In genomic region chr14:103456167-103456835, GRCh38 we compare ENCODE assay signal across 17 cellular contexts.
DNase-seq lines count a peak whose midpoint lies in the region; ATAC-seq and TF ChIP-seq lines count a peak whose summit lies in the region.
"Had no signal": no experiment of that assay in that cellular context is flagged by ENCODE, and none has a peak within 500 bp of the region (broad histone marks: within the 10 kb centered on the region; RNA-seq: fewer than 3 reads in every experiment).

No MANE protein-coding gene starts in this region.

- peaks cover 25% of the 10 kb centered on the region for H3K4me1 Mint-ChIP-seq in activated naive CD8-positive, alpha-beta T cell (ENCODE audit: low read depth)
- H3K4me1 Mint-ChIP-seq in activated naive CD8-positive, alpha-beta T cell treated with anti-CD3 and anti-CD28 coated beads for 36 hours, result peaks cover 10% of the 10 kb centered on the region
- peaks cover 6% of the 10 kb centered on the region for H3K4me1 Mint-ChIP-seq in activated T-helper 2 cell treated with anti-CD3 and anti-CD28 coated beads, Interferon-gamma antibody, Interleukin-2, Interleukin-4, amounts not matched to agents 10 μg/mL and 5 μg/mL and 100 μg/mL, durations not matched to agents 14 hours and 24 hours and 36 hours (ENCODE audit: low read depth)

- TF ChIP-seq CTCF in upper lobe of right lung (IDR thresholded peaks at IDR 0.05), result no peak

- H3K4me1 ChIP-seq in upper lobe of right lung, result no peaks in the 10 kb centered on the region
- H3K4me1 ChIP-seq: BLaER1, prostate gland had no signal

- H3K27me3 ChIP-seq in upper lobe of right lung, result no peaks in the 10 kb centered on the region
- H3K27me3 ChIP-seq: BLaER1 had no signal

- no peaks in the 10 kb centered on the region for H3K9me3 ChIP-seq in upper lobe of right lung
- H3K9me3 ChIP-seq: BLaER1, prostate gland had no signal

- intact Hi-C loops in activated T-helper 2 cell treated with anti-CD3 and anti-CD28 coated beads, Interferon-gamma antibody, Interleukin-2, Interleukin-4, amounts not matched to agents 10 μg/mL and 5 μg/mL and 100 μg/mL, durations not matched to agents 14 hours and 24 hours and 36 hours (cut with micrococcal nuclease), result no loop called here
- intact Hi-C loops in upper lobe of right lung (cut with DNase I), result no loop called here

- no peak for DNase-seq in activated naive CD8-positive, alpha-beta T cell treated with anti-CD3 and anti-CD28 coated beads for 36 hours
- DNase-seq in activated T-helper 2 cell treated with anti-CD3 and anti-CD28 coated beads, Interferon-gamma antibody, Interleukin-2, Interleukin-4, amounts not matched to agents 10 μg/mL and 5 μg/mL and 100 μg/mL, durations not matched to agents 14 hours and 24 hours and 36 hours (ENCODE audit: low spot score), result no peak
- DNase-seq in iPS-NIHi7 (ENCODE audit: extremely low spot score) (peak; percentile 14), upper lobe of right lung (no peak), NCI-H2227 treated with DMSO at 0.1 percent for 48 hours (lab: John Stamatoyannopoulos, UW) (no peak)
- DNase-seq in NK-92 treated with Interleukin-12 subunit alpha and Interleukin-12 subunit beta, amount 100 ng/mL, for 24 hours (lab: John Stamatoyannopoulos, UW), result no peak
- no peak for DNase-seq in stimulated activated CD4-positive, alpha-beta T cell treated with anti-CD3 and anti-CD28 coated beads, Interleukin-4, amount 100 ng/mL, for 4 hours
- DNase-seq: activated CD4-positive, CD25-positive, alpha-beta regulatory T cell treated with anti-CD3 and anti-CD28 coated beads, Interleukin-2, amount 50 U/mL, for 72 hours; activated naive CD4-positive, alpha-beta T cell treated with anti-CD3 and anti-CD28 coated beads, Interleukin-2, amount 50 U/mL, for 16 hours; effector CD4-positive, alpha-beta T cell; MV-4-11; stimulated activated CD4-positive, alpha-beta T cell treated with anti-CD3 and anti-CD28 coated beads, Interleukin-2, amount 100 ng/mL, for 24 hours; stimulated activated naive CD4-positive, alpha-beta T cell had no signal

- H3K4me3 ChIP-seq in upper lobe of right lung, result no peak overlapping the region
- H3K4me3 ChIP-seq: BLaER1, lung, prostate gland had no signal

- H3K36me3 ChIP-seq in upper lobe of right lung, result peaks cover 26% of the 10 kb centered on the region
- H3K36me3 ChIP-seq: prostate gland had no signal

- peaks cover 7% of the 10 kb centered on the region for H3K36me3 Mint-ChIP-seq in activated naive CD8-positive, alpha-beta T cell
- peaks cover 19% of the 10 kb centered on the region for H3K36me3 Mint-ChIP-seq in activated naive CD8-positive, alpha-beta T cell treated with anti-CD3 and anti-CD28 coated beads for 36 hours
- peaks cover 24% of the 10 kb centered on the region for H3K36me3 Mint-ChIP-seq in activated T-helper 2 cell treated with anti-CD3 and anti-CD28 coated beads, Interferon-gamma antibody, Interleukin-2, Interleukin-4, amounts not matched to agents 10 μg/mL and 5 μg/mL and 100 μg/mL, durations not matched to agents 14 hours and 24 hours and 36 hours (ENCODE audit: low read depth)

- no peaks in the 10 kb centered on the region for H3K9me3 Mint-ChIP-seq in activated naive CD8-positive, alpha-beta T cell (ENCODE audit: low read depth)
- no peaks in the 10 kb centered on the region for H3K9me3 Mint-ChIP-seq in activated naive CD8-positive, alpha-beta T cell treated with anti-CD3 and anti-CD28 coated beads for 36 hours
- H3K9me3 Mint-ChIP-seq in activated T-helper 2 cell treated with anti-CD3 and anti-CD28 coated beads, Interferon-gamma antibody, Interleukin-2, Interleukin-4, amounts not matched to agents 10 μg/mL and 5 μg/mL and 100 μg/mL, durations not matched to agents 14 hours and 24 hours and 36 hours, result no peaks in the 10 kb centered on the region

- no peaks in the 10 kb centered on the region for H3K27me3 Mint-ChIP-seq in activated naive CD8-positive, alpha-beta T cell
- no peaks in the 10 kb centered on the region for H3K27me3 Mint-ChIP-seq in activated naive CD8-positive, alpha-beta T cell treated with anti-CD3 and anti-CD28 coated beads for 36 hours
- no peaks in the 10 kb centered on the region for H3K27me3 Mint-ChIP-seq in activated T-helper 2 cell treated with anti-CD3 and anti-CD28 coated beads, Interferon-gamma antibody, Interleukin-2, Interleukin-4, amounts not matched to agents 10 μg/mL and 5 μg/mL and 100 μg/mL, durations not matched to agents 14 hours and 24 hours and 36 hours (ENCODE audit: low read depth)

- H3K27ac Mint-ChIP-seq in activated naive CD8-positive, alpha-beta T cell, result peak overlapping the region; percentile 62
- no peak overlapping the region for H3K27ac Mint-ChIP-seq in activated naive CD8-positive, alpha-beta T cell treated with anti-CD3 and anti-CD28 coated beads for 36 hours
- peak overlapping the region; percentile 2 for H3K27ac Mint-ChIP-seq in activated T-helper 2 cell treated with anti-CD3 and anti-CD28 coated beads, Interferon-gamma antibody, Interleukin-2, Interleukin-4, amounts not matched to agents 10 μg/mL and 5 μg/mL and 100 μg/mL, durations not matched to agents 14 hours and 24 hours and 36 hours

- H3K27ac ChIP-seq in upper lobe of right lung, result no peak overlapping the region
- H3K27ac ChIP-seq: BLaER1, prostate gland had no signal

- H3K4me3 Mint-ChIP-seq in activated naive CD8-positive, alpha-beta T cell, result peak overlapping the region; percentile 2
- no peak overlapping the region for H3K4me3 Mint-ChIP-seq in activated naive CD8-positive, alpha-beta T cell treated with anti-CD3 and anti-CD28 coated beads for 36 hours
- no peak overlapping the region for H3K4me3 Mint-ChIP-seq in activated T-helper 2 cell treated with anti-CD3 and anti-CD28 coated beads, Interferon-gamma antibody, Interleukin-2, Interleukin-4, amounts not matched to agents 10 μg/mL and 5 μg/mL and 100 μg/mL, durations not matched to agents 14 hours and 24 hours and 36 hours (ENCODE audit: low read depth)

- peak; percentile 49 for ATAC-seq in upper lobe of right lung
